ENCODE assay signal across 2 cellular contexts in genomic region chr4:94435874-94436273, GRCh38.
TF ChIP-seq lines count a peak whose summit lies in the region.

No MANE protein-coding gene starts in this region.

TF ChIP-seq in HepG2, 621 proteins besides CTCF, POLR2A, EP300 and RAD21:
- TF ChIP-seq ZNF432 (CRISPR knock-in tag; IDR thresholded peaks at IDR 0.05; ENCODE audit: borderline replicate concordance) (no peak), NBN (conservative IDR thresholded peaks at IDR 0.05) (no peak), ZFAT (CRISPR knock-in tag; conservative IDR thresholded peaks at IDR 0.05) (no peak)

TF ChIP-seq in H1, 55 proteins besides CTCF, POLR2A, EP300 and RAD21:
- no peak for TF ChIP-seq RFX5 (IDR thresholded peaks at IDR 0.05; ENCODE audit: borderline replicate concordance, low read depth, low read length)
- TF ChIP-seq TCF12 (IDR thresholded peaks at IDR 0.05; ENCODE audit: low read depth, low read length) = no peak
- no peak for TF ChIP-seq BACH1 (IDR thresholded peaks at IDR 0.05; ENCODE audit: low read length)
- TF ChIP-seq FOSL1 (IDR thresholded peaks at IDR 0.05; ENCODE audit: insufficient read depth, low read depth, low read length) = no peak
- TF ChIP-seq EGR1 (IDR thresholded peaks at IDR 0.05; ENCODE audit: borderline replicate concordance, low read depth, low read length) = no peak
